Comparison of ENCODE assay signal across 18 cellular contexts in genomic region chr11:28911829-28912228, GRCh38.
"Had no signal": no experiment of that assay in that cellular context is flagged by ENCODE, and none has a peak within 500 bp of the region (broad histone marks: within the 10 kb centered on the region; RNA-seq: fewer than 3 reads in every experiment).

No MANE protein-coding gene starts in this region.

- ATAC-seq: Panc1 had no signal

- DNase-seq: KBM-7, MV-4-11, NCI-H1048, NCI-H1105, NCI-H1417, NCI-H1436 treated with DMSO at 0.1 percent for 48 hours, NCI-H1694, NCI-H1930, NCI-H2081, NCI-H2107, NCI-H2227 treated with DMSO at 0.1 percent for 48 hours, NCI-H524, NCI-H526 treated with DMSO at 0.1 percent for 48 hours, NCI-H774, SHP77 had no signal

- H3K27ac ChIP-seq: HL-60, RWPE1 had no signal
